In the genomic region with DNA sequence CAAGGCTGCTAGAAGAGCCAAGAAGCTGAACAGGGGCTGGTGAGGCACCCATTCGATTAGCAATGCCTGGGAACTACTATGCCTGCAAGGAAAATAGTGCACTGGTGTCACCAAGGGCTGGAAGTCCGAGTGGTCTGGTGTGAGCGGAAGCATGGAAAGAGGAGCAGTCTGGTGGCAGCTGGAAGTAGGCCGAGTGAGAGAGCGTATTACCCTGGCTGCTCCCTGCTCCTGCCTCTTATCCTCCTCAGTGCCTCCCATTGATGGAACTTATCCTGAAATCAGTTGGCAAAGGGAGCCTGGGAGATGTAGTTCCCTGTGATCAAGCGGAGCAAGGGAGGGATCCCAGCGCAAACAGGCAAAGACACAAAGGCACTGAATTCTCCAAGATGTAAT, we compare ENCODE assay signal across 10 cellular contexts. TPM values are rescaled to one million over a fixed set of nuclear protein-coding genes. Genes with fewer than 3 reads are reported as not detected.
A peak's percentile ranks its signal among the peaks of the same experiment; 100 is the strongest.
DNase-seq lines count a peak whose midpoint lies in the region; ATAC-seq and TF ChIP-seq lines count a peak whose summit lies in the region.
"Had no signal": no experiment of that assay in that cellular context is flagged by ENCODE, and none has a peak within 500 bp of the region (broad histone marks: within the 10 kb centered on the region; RNA-seq: fewer than 3 reads in every experiment).

No MANE protein-coding gene starts in this region.

- dilution Hi-C loops in mammary epithelial cell (cut with HindIII; ENCODE audit: low sequenced_read_pairs), result no loop called here

- no peak overlapping the region for H2AFZ ChIP-seq in mammary epithelial cell (ENCODE audit: low read depth, low read length)

- ATAC-seq in right lobe of liver, result peak; percentile 53 to 72 (median 68)

- H3K9me3 Mint-ChIP-seq in activated naive CD8-positive, alpha-beta T cell (ENCODE audit: low read depth), result no peaks in the 10 kb centered on the region

- 93% methylated on average over 7 of the region's 7 CpGs for WGBS in mammary epithelial cell (ENCODE audit: low coverage, missing lambda C conversion rate)
- 29% methylated on average over 7 of the region's 7 CpGs for WGBS in right lobe of liver (ENCODE audit: insufficient coverage, low coverage, low lambda C conversion rate, missing lambda C conversion rate)
- WGBS in urinary bladder, result 56% methylated on average over 7 of the region's 7 CpGs

- intact Hi-C loops in breast epithelium (cut with DNase I; ENCODE audit: low total_unique reads) (no loop called here), mammary epithelial cell (cut with micrococcal nuclease) (no loop called here), right lobe of liver (cut with DNase I) (no loop called here)

- H3K27me3 ChIP-seq in breast epithelium, result no peaks in the 10 kb centered on the region
- H3K27me3 ChIP-seq in mammary epithelial cell (ENCODE audit: insufficient read depth, low read length), result no peaks in the 10 kb centered on the region
- H3K27me3 ChIP-seq in right lobe of liver, result no peaks in the 10 kb centered on the region

- peaks cover 90% of the 10 kb centered on the region for H3K4me1 Mint-ChIP-seq in activated naive CD8-positive, alpha-beta T cell (ENCODE audit: low read depth)

- TF ChIP-seq CTCF in breast epithelium (IDR thresholded peaks at IDR 0.05) (no peak), mammary epithelial cell (conservative IDR thresholded peaks at IDR 0.05 in 1 of 2, IDR thresholded peaks at IDR 0.05 in 1 of 2; ENCODE audit: extremely low read depth in 1 of 2, insufficient read depth in 1 of 2, low read depth in 1 of 2, low read length in 2 of 2) (no peak), right lobe of liver (IDR thresholded peaks at IDR 0.05) (no peak)

- in situ Hi-C loops in mammary epithelial cell (cut with MboI; ENCODE audit: low sequenced_read_pairs in 2 of 2), result no loop called here

- H3K36me3 Mint-ChIP-seq in activated naive CD8-positive, alpha-beta T cell, result peaks cover 14% of the 10 kb centered on the region

- H3K27ac ChIP-seq in breast epithelium, result peak overlapping the region; percentile 64 to 74
- H3K27ac ChIP-seq in mammary epithelial cell (ENCODE audit: insufficient read depth, low read depth, low read length), result no peak overlapping the region
- peak overlapping the region; percentile 82 to 87 (median 86) for H3K27ac ChIP-seq in right lobe of liver
- peak overlapping the region; percentile 92 for H3K27ac ChIP-seq in urinary bladder (ENCODE audit: low read depth)

- H3K4me2 ChIP-seq in mammary epithelial cell (ENCODE audit: insufficient read depth, low read depth, low read length), result no peak overlapping the region

- H4K20me1 ChIP-seq in mammary epithelial cell (ENCODE audit: insufficient read depth, low read length), result no peaks in the 10 kb centered on the region

- no peak overlapping the region for H3K9ac ChIP-seq in mammary epithelial cell (ENCODE audit: insufficient read depth, low read length)

- H3K4me3 ChIP-seq in breast epithelium (peak overlapping the region in 1 of 3 donors; percentile 21), mammary epithelial cell (replicated peaks in 1 of 3; ENCODE audit: insufficient read depth in 1 of 3, low read depth in 2 of 3, low read length in 3 of 3) (no peak overlapping the region), right lobe of liver (peak overlapping the region in 2 of 3 donors; percentile 2 to 7), urinary bladder (ENCODE audit: low read depth, low read length) (no peak overlapping the region)

- H3K4me1 ChIP-seq in breast epithelium (peaks cover 0 to 5% of the 10 kb centered on the region in 2 donors), mammary epithelial cell (ENCODE audit: insufficient read depth, low read length) (peaks cover 16% of the 10 kb centered on the region), right lobe of liver (peaks cover 0 to 80% (median 40%) of the 10 kb centered on the region in 4 donors), urinary bladder (ENCODE audit: insufficient read depth) (no peaks in the 10 kb centered on the region)

- H3K36me3 ChIP-seq in breast epithelium, result no peaks in the 10 kb centered on the region
- H3K36me3 ChIP-seq in mammary epithelial cell (ENCODE audit: insufficient read depth, low read length), result no peaks in the 10 kb centered on the region
- no peaks in the 10 kb centered on the region for H3K36me3 ChIP-seq in right lobe of liver
- peaks cover 3% of the 10 kb centered on the region for H3K36me3 ChIP-seq in urinary bladder (ENCODE audit: insufficient read depth)

- CTCF ChIA-PET in mammary epithelial cell (lab: Charles Lee; ENCODE audit: low non-redundant PET), result interaction anchor here (0.6 to 0.7 kb wide), 2 partner anchors 15 to 21 kb away, joined by 3 read pairs; no protein-coding TSS in a partner anchor

- peak overlapping the region; percentile 100 for H3K27ac Mint-ChIP-seq in activated naive CD8-positive, alpha-beta T cell

- DNase-seq in breast epithelium (ENCODE audit: low spot score in 2 of 2) (no peak), mammary epithelial cell (no peak), right lobe of liver (peak in 2 of 3 donors; percentile 75 to 81), NAMALWA (ENCODE audit: low spot score) (no peak), dermis blood vessel endothelial cell (no peak), NCI-H2196 (lab: John Stamatoyannopoulos, UW; ENCODE audit: unreplicated experiment) (no peak)
- DNase-seq: DMS 273 treated with DMSO at 0.1 percent for 48 hours, T1000 had no signal

- BruUV-seq in mammary epithelial cell (replicated peaks; lab: Mats Ljungman, UMichigan), result no TSS peak

- peaks cover 82% of the 10 kb centered on the region for H3K79me2 ChIP-seq in mammary epithelial cell (ENCODE audit: insufficient read depth, low read length)

- no peaks in the 10 kb centered on the region for H3K27me3 Mint-ChIP-seq in activated naive CD8-positive, alpha-beta T cell

- H3K9me3 ChIP-seq in breast epithelium (no peaks in the 10 kb centered on the region), mammary epithelial cell (replicated peaks; ENCODE audit: insufficient read depth, low read length) (no peaks in the 10 kb centered on the region), right lobe of liver (no peaks in the 10 kb centered on the region)

- TF ChIP-seq POLR2A in breast epithelium (IDR thresholded peaks at IDR 0.05) (no peak), right lobe of liver (IDR thresholded peaks at IDR 0.05) (peak; percentile 25)

- H3K4me3 Mint-ChIP-seq in activated naive CD8-positive, alpha-beta T cell, result peak overlapping the region; percentile 91

RNA-seq across cellular contexts. Expression of a gene that starts 9.6 kb away (rescaled TPM):
- total RNA-seq in breast epithelium (10 to 100 TPM; 27.2 to 64.2 (median 33.1) TPM), mammary epithelial cell (10 to 100 TPM; 17.5 to 20.5 TPM), right lobe of liver (10 to 100 TPM; 23.7 to 41.5 (median 36.2) TPM), urinary bladder (17.0 TPM), dermis blood vessel endothelial cell (3.7 and 6.7 TPM in 2 replicates)
- polyA plus RNA-seq in mammary epithelial cell (17.2 TPM), urinary bladder (47.3 TPM)
- 39.2 TPM for polyA minus RNA-seq in mammary epithelial cell

Comparison
In these comparisons a context has a peak if more than half of its experiments do, and no peak if none do; other contexts are left out.
1. DNase-seq: peak in right lobe of liver (2 of 3); none in breast epithelium (0 of 2), mammary epithelial cell (single experiment), NAMALWA (single experiment), dermis blood vessel endothelial cell (single experiment) and NCI-H2196 (single experiment).
2. H3K4me3 ChIP-seq: peak in right lobe of liver (2 of 3); none in mammary epithelial cell (0 of 3) and urinary bladder (single experiment).